22 cellular contexts compared by ENCODE assay signal in genomic region chr13:75751350-75751749, GRCh38.
"Had no signal": no experiment of that assay in that cellular context is flagged by ENCODE, and none has a peak within 500 bp of the region (broad histone marks: within the 10 kb centered on the region; RNA-seq: fewer than 3 reads in every experiment).

No MANE protein-coding gene starts in this region.

- H3K9me3 ChIP-seq: esophagus muscularis mucosa, mucosa of descending colon, psoas muscle had no signal

- H3K27ac ChIP-seq: esophagus muscularis mucosa, psoas muscle, skin epidermis, spleen had no signal

- H3K4me3 ChIP-seq: coronary artery, esophagus muscularis mucosa, mucosa of descending colon, psoas muscle, skin epidermis, spleen had no signal

- H3K27me3 Mint-ChIP-seq: naive B cell; natural killer cell treated with Interleukin-12 subunit alpha and Interleukin-12 subunit beta and Interleukin-15 and Interleukin-18, amount 100 ng/mL, for 72 hours; stimulated activated naive B cell treated with anti-CD40 and anti-IgM and Interleukin-4, amounts not matched to agents 10 μg/mL and 1 μg/mL and 100 μg/mL, for 72 hours; stimulated activated naive CD8-positive, alpha-beta T cell treated with anti-CD3 and anti-CD28 coated beads, Interleukin-15, Interleukin-2, amounts not matched to agents 100 ng/mL and 50 ng/mL, for 24 hours had no signal

- ATAC-seq: left colon; mucosa of descending colon; natural killer cell treated with Interleukin-12 subunit alpha and Interleukin-12 subunit beta and Interleukin-15 and Interleukin-18, amount 100 ng/mL, for 72 hours; psoas muscle; stimulated activated naive B cell treated with anti-CD40 and anti-IgM and Interleukin-4, amounts not matched to agents 10 μg/mL and 1 μg/mL and 100 μg/mL, for 72 hours had no signal

- H3K27ac Mint-ChIP-seq: immature natural killer cell; mesothelial cell of epicardium; natural killer cell treated with Interleukin-12 subunit alpha and Interleukin-12 subunit beta and Interleukin-15 and Interleukin-18, amount 100 ng/mL, for 72 hours; stimulated activated naive B cell treated with anti-CD40 and anti-IgM and Interleukin-4, amounts not matched to agents 10 μg/mL and 1 μg/mL and 100 μg/mL, for 72 hours; stimulated activated naive CD8-positive, alpha-beta T cell treated with anti-CD3 and anti-CD28 coated beads, Interleukin-15, Interleukin-2, amounts not matched to agents 100 ng/mL and 50 ng/mL, for 24 hours had no signal

- H3K4me1 ChIP-seq: spleen had no signal

- H3K27me3 ChIP-seq: esophagus muscularis mucosa, spleen had no signal

- H3K4me1 Mint-ChIP-seq: immature natural killer cell; stimulated activated naive B cell treated with anti-CD40 and anti-IgM and Interleukin-4, amounts not matched to agents 10 μg/mL and 1 μg/mL and 100 μg/mL, for 72 hours had no signal

- H3K4me3 Mint-ChIP-seq: immature natural killer cell; mesothelial cell of epicardium; naive B cell; natural killer cell treated with Interleukin-12 subunit alpha and Interleukin-12 subunit beta and Interleukin-15 and Interleukin-18, amount 100 ng/mL, for 72 hours; stimulated activated naive B cell treated with anti-CD40 and anti-IgM and Interleukin-4, amounts not matched to agents 10 μg/mL and 1 μg/mL and 100 μg/mL, for 72 hours; stimulated activated naive CD8-positive, alpha-beta T cell treated with anti-CD3 and anti-CD28 coated beads, Interleukin-15, Interleukin-2, amounts not matched to agents 100 ng/mL and 50 ng/mL, for 24 hours had no signal

- H3K36me3 ChIP-seq: esophagus muscularis mucosa, spleen had no signal

- DNase-seq: dermis blood vessel endothelial cell; effector memory CD4-positive, alpha-beta T cell; hypothalamus; immature natural killer cell; islet precursor cell; kidney glomerular epithelial cell; left colon; mesenchymal stem cell; mucosa of descending colon; naive B cell; nucleus accumbens; psoas muscle; right cardiac atrium; spleen; stimulated activated naive B cell treated with anti-CD40 and anti-IgM and Interleukin-4, amounts not matched to agents 10 μg/mL and 1 μg/mL and 100 μg/mL, for 72 hours; trophoblast cell had no signal
